In genomic region chr17:78250891-78251772, GRCh38 we compare ENCODE assay signal across 9 cellular contexts. TPM values are rescaled to one million over a fixed set of nuclear protein-coding genes. Genes with fewer than 3 reads are reported as not detected.
DNase-seq lines count a peak whose midpoint lies in the region; ATAC-seq, FAIRE-seq and TF ChIP-seq lines count a peak whose summit lies in the region.
"Had no signal": no experiment of that assay in that cellular context is flagged by ENCODE, and none has a peak within 500 bp of the region (broad histone marks: within the 10 kb centered on the region; RNA-seq: fewer than 3 reads in every experiment).

No MANE protein-coding gene starts in this region.

- no peaks in the 10 kb centered on the region for H4K20me1 ChIP-seq in astrocyte (ENCODE audit: insufficient read depth, low read length)

- no peak overlapping the region for H3K4me3 Mint-ChIP-seq in astrocyte (ENCODE audit: unreplicated experiment)
- H3K4me3 Mint-ChIP-seq: stimulated activated naive CD8-positive, alpha-beta T cell treated with anti-CD3 and anti-CD28 coated beads, Interleukin-15, Interleukin-2, amounts not matched to agents 100 ng/mL and 50 ng/mL, for 24 hours had no signal

- H3K4me1 ChIP-seq in astrocyte (ENCODE audit: insufficient read depth, low read length) = peaks cover 4% of the 10 kb centered on the region
- peaks cover 5 to 8% of the 10 kb centered on the region in 2 donors for H3K4me1 ChIP-seq in gastrocnemius medialis

- H2AFZ ChIP-seq in astrocyte (ENCODE audit: low read depth, low read length) = no peak overlapping the region

- H3K9me3 Mint-ChIP-seq in astrocyte (ENCODE audit: unreplicated experiment) = no peaks in the 10 kb centered on the region
- H3K9me3 Mint-ChIP-seq: stimulated activated naive CD8-positive, alpha-beta T cell treated with anti-CD3 and anti-CD28 coated beads, Interleukin-15, Interleukin-2, amounts not matched to agents 100 ng/mL and 50 ng/mL, for 24 hours had no signal

- no peaks in the 10 kb centered on the region for H3K27me3 ChIP-seq in astrocyte (ENCODE audit: insufficient read depth, low read length)
- no peaks in the 10 kb centered on the region for H3K27me3 ChIP-seq in gastrocnemius medialis

- no peak overlapping the region for H3K27ac ChIP-seq in astrocyte (ENCODE audit: low read depth, low read length)
- H3K27ac ChIP-seq in gastrocnemius medialis = peak overlapping the region in 1 of 4 donors; percentile 11

- ATAC-seq in HG02678 (IDR thresholded peaks at IDR 0.05; ENCODE audit: unreplicated experiment) (peak; percentile 58), gastrocnemius medialis (peak; percentile 67 to 74), HG03196 (IDR thresholded peaks at IDR 0.05; ENCODE audit: unreplicated experiment) (no peak)

- FAIRE-seq in G401.6 (lab: Jason Lieb, UNC) = peak; percentile 68
- FAIRE-seq in astrocyte (lab: Jason Lieb, UNC) = no peak

- H3K4me2 ChIP-seq in astrocyte (ENCODE audit: low read length) = peak overlapping the region; percentile 16

- H3K36me3 ChIP-seq in astrocyte (ENCODE audit: insufficient read depth, low read length) (no peaks in the 10 kb centered on the region), gastrocnemius medialis (no peaks in the 10 kb centered on the region)

- H3K9me3 ChIP-seq in astrocyte (ENCODE audit: insufficient read depth, low read depth, low read length) (no peaks in the 10 kb centered on the region), gastrocnemius medialis (no peaks in the 10 kb centered on the region)

- H3K27me3 Mint-ChIP-seq in astrocyte (ENCODE audit: low read depth, unreplicated experiment) = peaks cover 10% of the 10 kb centered on the region
- H3K27me3 Mint-ChIP-seq: stimulated activated naive CD8-positive, alpha-beta T cell treated with anti-CD3 and anti-CD28 coated beads, Interleukin-15, Interleukin-2, amounts not matched to agents 100 ng/mL and 50 ng/mL, for 24 hours had no signal

- no peak overlapping the region for H3K27ac Mint-ChIP-seq in astrocyte (ENCODE audit: unreplicated experiment)
- H3K27ac Mint-ChIP-seq: stimulated activated naive CD8-positive, alpha-beta T cell treated with anti-CD3 and anti-CD28 coated beads, Interleukin-15, Interleukin-2, amounts not matched to agents 100 ng/mL and 50 ng/mL, for 24 hours had no signal

- peak; percentile 84 for TF ChIP-seq CTCF in astrocyte (IDR thresholded peaks at IDR 0.05; ENCODE audit: insufficient read depth, low read depth, low read length)
- TF ChIP-seq CTCF in gastrocnemius medialis (IDR thresholded peaks at IDR 0.05 in 4 of 5, conservative IDR thresholded peaks at IDR 0.05 in 1 of 5) = peak; percentile 97 to 100 (median 99)

- H3K4me1 Mint-ChIP-seq in astrocyte (ENCODE audit: low read depth, unreplicated experiment) = no peaks in the 10 kb centered on the region

- intact Hi-C loops in gastrocnemius medialis (cut with DNase I; ENCODE audit: low total_unique reads) = loop anchor here (1.0 to 5.0 kb wide), 3 partner anchors 74 to 171 kb away; no protein-coding TSS in a partner anchor

- in situ Hi-C loops in gastrocnemius medialis (cut with MboI; ENCODE audit: low sequenced_read_pairs in 4 of 4) = no loop called here

- H3K79me2 ChIP-seq in astrocyte (ENCODE audit: insufficient read depth, low read length) = no peaks in the 10 kb centered on the region

- no peak for TF ChIP-seq POLR2A in gastrocnemius medialis (IDR thresholded peaks at IDR 0.05)

- DNase-seq in NCI-H2107 (lab: John Stamatoyannopoulos, UW) = peak; percentile 63
- peak; percentile 89 for DNase-seq in T1000 (lab: John Stamatoyannopoulos, UW)
- DNase-seq in astrocyte (ENCODE audit: low read depth) = peak; percentile 51
- peak; percentile 75 to 89 for DNase-seq in hippocampal formation (lab: John Stamatoyannopoulos, UW)
- DNase-seq in gastrocnemius medialis = peak; percentile 58 to 77

- H3K9ac ChIP-seq in astrocyte (ENCODE audit: low read length) = no peak overlapping the region

- H3K4me3 ChIP-seq in astrocyte (ENCODE audit: insufficient read depth, low read depth, low read length) (no peak overlapping the region), gastrocnemius medialis (peak overlapping the region in 1 of 4 donors; percentile 4)

- no peaks in the 10 kb centered on the region for H3K36me3 Mint-ChIP-seq in astrocyte (ENCODE audit: low read depth, unreplicated experiment)

RNA-seq across cellular contexts. Expression of gene TMEM235, which starts 19.7 kb away (rescaled TPM):
- total RNA-seq in astrocyte (not detected in 2 replicates), gastrocnemius medialis (not detected)

RNA-seq across cellular contexts. Expression of gene BIRC5, which starts 37.1 kb away (rescaled TPM):
- total RNA-seq in astrocyte = 3.3 and 5.8 TPM in 2 replicates
- 1 to 10 TPM in 1 of 4 donors, under 1 TPM in 1, not detected in 2; 0.44 to 3.3 TPM for total RNA-seq in gastrocnemius medialis
